In the genomic region with DNA sequence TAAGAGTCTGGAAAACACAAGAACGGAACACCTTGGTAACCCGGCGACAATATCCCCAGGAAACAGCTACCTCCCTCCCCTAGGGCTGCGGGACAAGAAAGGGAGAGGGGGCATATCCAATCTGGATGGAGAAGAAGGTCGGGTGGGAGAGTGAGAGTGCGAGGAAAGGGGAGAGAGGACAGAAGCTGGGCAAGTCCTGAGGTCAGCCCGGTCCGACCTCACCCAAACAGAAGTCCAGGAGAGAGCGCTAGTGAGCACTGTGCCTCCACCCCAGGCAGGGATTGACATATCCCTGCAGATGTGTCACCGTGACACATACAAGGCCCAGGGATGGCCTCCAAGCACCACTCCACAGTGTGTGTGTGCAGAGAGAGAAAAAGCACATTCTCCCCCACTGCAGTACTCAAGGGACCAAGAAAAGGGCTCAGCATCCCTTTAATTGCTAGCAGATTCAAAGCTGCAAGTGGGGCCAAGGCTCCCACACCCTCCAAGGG, we compare ENCODE assay signal across 8 cellular contexts. TPM values are rescaled to one million over a fixed set of nuclear protein-coding genes. Genes with fewer than 3 reads are reported as not detected.
DNase-seq lines count a peak whose midpoint lies in the region; ATAC-seq, FAIRE-seq and TF ChIP-seq lines count a peak whose summit lies in the region.

No MANE protein-coding gene starts in this region.

- no peak overlapping the region for H3K4me3 ChIP-seq in HL-60 (replicated peaks; ENCODE audit: insufficient read depth, low read length)
- no peak overlapping the region for H3K4me3 ChIP-seq in SJCRH30
- no peak overlapping the region for H3K4me3 ChIP-seq in bronchial epithelial cell (ENCODE audit: low read depth, low read length)

- H3K4me1 ChIP-seq in SJCRH30: peaks cover 5% of the 10 kb centered on the region

- peak; percentile 87 for FAIRE-seq in bronchial epithelial cell (lab: Jason Lieb, UNC)

- no peaks in the 10 kb centered on the region for H3K9me3 ChIP-seq in SJCRH30 (replicated peaks)

- ATAC-seq in HG03045 (IDR thresholded peaks at IDR 0.05; ENCODE audit: unreplicated experiment): no peak
- no peak for ATAC-seq in HG03139 (IDR thresholded peaks at IDR 0.05; ENCODE audit: unreplicated experiment)

- TF ChIP-seq CTCF in HL-60 (IDR thresholded peaks at IDR 0.05; ENCODE audit: insufficient read depth, low read length) (peak; percentile 15), bronchial epithelial cell (IDR thresholded peaks at IDR 0.05; ENCODE audit: insufficient read depth, low read length, severe bottlenecking) (peak; percentile 93)

- H3K36me3 ChIP-seq in SJCRH30 (no peaks in the 10 kb centered on the region), bronchial epithelial cell (ENCODE audit: control insufficient read depth, insufficient read depth, low read length) (peaks cover 13% of the 10 kb centered on the region)

- H3K27ac ChIP-seq in HL-60 (replicated peaks) (no peak overlapping the region), SJCRH30 (no peak overlapping the region)

- DNase-seq in Daoy (ENCODE audit: low read depth): peak; percentile 89
- DNase-seq in HL-60 (ENCODE audit: low read depth in 1 of 2, low spot score in 1 of 2): peak in 1 of 2 experiments; percentile 52
- DNase-seq in SJCRH30: peak; percentile 45 to 51
- peak; percentile 73 for DNase-seq in bronchial epithelial cell (ENCODE audit: low read depth)
- DNase-seq in kidney glomerular epithelial cell (lab: John Stamatoyannopoulos, UW): peak; percentile 46
- peak; percentile 53 for DNase-seq in stimulated activated CD4-positive, alpha-beta T cell treated with anti-CD3 and anti-CD28 coated beads, Interleukin-4, amount 100 ng/mL, for 24 hours

- H3K27me3 ChIP-seq in HL-60 (ENCODE audit: insufficient read depth, poor library complexity, severe bottlenecking) (peaks cover 33% of the 10 kb centered on the region), SJCRH30 (no peaks in the 10 kb centered on the region), bronchial epithelial cell (ENCODE audit: control insufficient read depth, insufficient read depth, low read length) (no peaks in the 10 kb centered on the region)

RNA-seq across cellular contexts. Expression of a gene that starts 3.3 kb away (rescaled TPM):
- 81.8 and 103 TPM in 2 replicates for total RNA-seq in Daoy (2014; rRNA removed; shearing (Covaris generic))
- total RNA-seq in SJCRH30 (2014; rRNA removed; shearing (Covaris generic)): 7.8 and 8.1 TPM in 2 replicates
- total RNA-seq in bronchial epithelial cell: 47.6 and 64.5 TPM in 2 replicates
